8 cellular contexts compared by ENCODE assay signal in genomic region chr19:3095375-3096191, GRCh38. TPM values are rescaled to one million over a fixed set of nuclear protein-coding genes. Genes with fewer than 3 reads are reported as not detected.
DNase-seq lines count a peak whose midpoint lies in the region; ATAC-seq and TF ChIP-seq lines count a peak whose summit lies in the region.

No MANE protein-coding gene starts in this region.

- H3K9ac ChIP-seq in mammary epithelial cell (ENCODE audit: insufficient read depth, low read length): peak overlapping the region; percentile 86

- H3K9me3 ChIP-seq in mammary epithelial cell (replicated peaks; ENCODE audit: insufficient read depth, low read length): no peaks in the 10 kb centered on the region
- H3K9me3 ChIP-seq in mucosa of descending colon: no peaks in the 10 kb centered on the region
- H3K9me3 ChIP-seq in suprapubic skin: no peaks in the 10 kb centered on the region

- in situ Hi-C loops in mammary epithelial cell (cut with MboI; ENCODE audit: low sequenced_read_pairs in 2 of 2): no loop called here

- H3K27ac ChIP-seq in mammary epithelial cell (ENCODE audit: insufficient read depth, low read depth, low read length) (peak overlapping the region; percentile 74), suprapubic skin (peak overlapping the region; percentile 89)

- no peak overlapping the region for H2AFZ ChIP-seq in mammary epithelial cell (ENCODE audit: low read depth, low read length)

- peaks cover 39% of the 10 kb centered on the region for H3K4me1 ChIP-seq in mammary epithelial cell (ENCODE audit: insufficient read depth, low read length)
- H3K4me1 ChIP-seq in mucosa of descending colon (ENCODE audit: low read depth): peaks cover 48% of the 10 kb centered on the region
- H3K4me1 ChIP-seq in suprapubic skin: peaks cover 64% of the 10 kb centered on the region

- H3K36me3 ChIP-seq in mammary epithelial cell (ENCODE audit: insufficient read depth, low read length) (no peaks in the 10 kb centered on the region), mucosa of descending colon (ENCODE audit: low read depth) (no peaks in the 10 kb centered on the region), suprapubic skin (no peaks in the 10 kb centered on the region)

- WGBS in mammary epithelial cell (ENCODE audit: low coverage, missing lambda C conversion rate): 3% methylated on average over 5 of the region's 32 CpGs
- 3% methylated on average over 26 of the region's 32 CpGs for WGBS in suprapubic skin

- peak overlapping the region; percentile 64 for H3K4me3 ChIP-seq in GM12875 (ENCODE audit: low read depth, low read length)
- peak overlapping the region; percentile 72 to 98 (median 93) for H3K4me3 ChIP-seq in mammary epithelial cell (replicated peaks in 1 of 3; ENCODE audit: insufficient read depth in 1 of 3, low read depth in 2 of 3, low read length in 3 of 3)
- peak overlapping the region; percentile 93 for H3K4me3 ChIP-seq in mucosa of descending colon
- H3K4me3 ChIP-seq in suprapubic skin: peak overlapping the region; percentile 90

- TF ChIP-seq POLR2A in suprapubic skin (IDR thresholded peaks at IDR 0.05): no peak

- H4K20me1 ChIP-seq in mammary epithelial cell (ENCODE audit: insufficient read depth, low read length): peaks cover 2% of the 10 kb centered on the region

- TF ChIP-seq CTCF in GM12875 (IDR thresholded peaks at IDR 0.05; ENCODE audit: borderline replicate concordance, insufficient read depth, low read depth, low read length) (no peak), mammary epithelial cell (conservative IDR thresholded peaks at IDR 0.05 in 1 of 2, IDR thresholded peaks at IDR 0.05 in 1 of 2; ENCODE audit: extremely low read depth in 1 of 2, insufficient read depth in 1 of 2, low read depth in 1 of 2, low read length in 2 of 2) (no peak), mucosa of descending colon (IDR thresholded peaks at IDR 0.05) (no peak), suprapubic skin (IDR thresholded peaks at IDR 0.05) (no peak)

- peaks cover 62% of the 10 kb centered on the region for H3K79me2 ChIP-seq in mammary epithelial cell (ENCODE audit: insufficient read depth, low read length)

- BruUV-seq in mammary epithelial cell (replicated peaks; lab: Mats Ljungman, UMichigan): no TSS peak

- TF ChIP-seq EP300 in suprapubic skin (IDR thresholded peaks at IDR 0.05): no peak

- H3K4me2 ChIP-seq in mammary epithelial cell (ENCODE audit: insufficient read depth, low read depth, low read length): peak overlapping the region; percentile 96

- CTCF ChIA-PET in mammary epithelial cell (lab: Charles Lee; ENCODE audit: low non-redundant PET): no interaction called here

- intact Hi-C loops in mammary epithelial cell (cut with micrococcal nuclease): loop anchor here (2.0 kb wide), 1 partner anchor 21 kb away; no protein-coding TSS in a partner anchor
- intact Hi-C loops in mucosa of descending colon (cut with DNase I, micrococcal nuclease): no loop called here

- H3K27me3 ChIP-seq in mammary epithelial cell (ENCODE audit: insufficient read depth, low read length) (no peaks in the 10 kb centered on the region), suprapubic skin (no peaks in the 10 kb centered on the region)

- DNase-seq in T-helper 22 cell (ENCODE audit: low read depth) (peak; percentile 69), mammary epithelial cell (peak; percentile 36), mucosa of descending colon (peak; percentile 46 to 68 (median 67)), suprapubic skin (ENCODE audit: low spot score in 2 of 2) (peak; percentile 71 to 80), RPMI8226 (no peak), NCI-H1436 (lab: John Stamatoyannopoulos, UW) (no peak)

- dilution Hi-C loops in mammary epithelial cell (cut with HindIII; ENCODE audit: low sequenced_read_pairs): no loop called here

- peak; percentile 10 for ATAC-seq in mucosa of descending colon
- no peak for ATAC-seq in HG02884 (IDR thresholded peaks at IDR 0.05; ENCODE audit: unreplicated experiment)

RNA-seq across cellular contexts. Expression of gene GNA11, which starts 1.4 kb away (rescaled TPM):
- 10 to 100 TPM; 68.1 to 91.4 TPM for total RNA-seq in mammary epithelial cell
- 67.4 TPM for polyA plus RNA-seq in mammary epithelial cell
- 86.9 TPM for polyA minus RNA-seq in mammary epithelial cell
- total RNA-seq in mucosa of descending colon: 100 to 1,000 TPM; 182 to 349 (median 234) TPM
- 10 to 100 TPM; 49.9 to 76.2 (median 57.1) TPM for total RNA-seq in suprapubic skin

RNA-seq across cellular contexts. Expression of gene TLE5, which starts 33.3 kb away (rescaled TPM):
- total RNA-seq in mammary epithelial cell: 100 to 1,000 TPM; 348 to 349 TPM
- polyA plus RNA-seq in mammary epithelial cell: 370 TPM
- polyA minus RNA-seq in mammary epithelial cell: 319 TPM
- total RNA-seq in mucosa of descending colon: 100 to 1,000 TPM; 427 to 664 (median 556) TPM
- 100 to 1,000 TPM; 339 to 403 (median 382) TPM for total RNA-seq in suprapubic skin

RNA-seq across cellular contexts. Expression of gene GNA15, which starts 40.2 kb away (rescaled TPM):
- total RNA-seq in mammary epithelial cell (100 to 1,000 TPM in 1 of 2 donors, 10 to 100 TPM in 1; 28.7 to 110 TPM), mucosa of descending colon (1 to 10 TPM; 1.9 to 6.2 (median 4.3) TPM), suprapubic skin (100 to 1,000 TPM in 1 of 4 donors, 10 to 100 TPM in 3; 29.9 to 117 (median 85.0) TPM)
- 57.1 TPM for polyA plus RNA-seq in mammary epithelial cell
- 43.7 TPM for polyA minus RNA-seq in mammary epithelial cell

Comparison
In these comparisons a context has a peak if more than half of its experiments do, and no peak if none do; other contexts are left out.
1. DNase-seq: peak in T-helper 22 cell (single experiment), mammary epithelial cell (single experiment), mucosa of descending colon (3 of 3) and suprapubic skin (2 of 2); none in RPMI8226 (single experiment) and NCI-H1436 (single experiment).
2. RNA of gene GNA15, which starts 40.2 kb away (total RNA-seq): 28.7 to 110 TPM in mammary epithelial cell and 29.9 to 117 TPM in suprapubic skin; 1.9 to 6.2 TPM in mucosa of descending colon; every median in the first group is over 4 times any median in the second.
3. Peak in every context shown above with its lines, with median percentiles within 50 percentile points of each other: H3K4me3 ChIP-seq.